9 cellular contexts compared by ENCODE assay signal in the genomic region with DNA sequence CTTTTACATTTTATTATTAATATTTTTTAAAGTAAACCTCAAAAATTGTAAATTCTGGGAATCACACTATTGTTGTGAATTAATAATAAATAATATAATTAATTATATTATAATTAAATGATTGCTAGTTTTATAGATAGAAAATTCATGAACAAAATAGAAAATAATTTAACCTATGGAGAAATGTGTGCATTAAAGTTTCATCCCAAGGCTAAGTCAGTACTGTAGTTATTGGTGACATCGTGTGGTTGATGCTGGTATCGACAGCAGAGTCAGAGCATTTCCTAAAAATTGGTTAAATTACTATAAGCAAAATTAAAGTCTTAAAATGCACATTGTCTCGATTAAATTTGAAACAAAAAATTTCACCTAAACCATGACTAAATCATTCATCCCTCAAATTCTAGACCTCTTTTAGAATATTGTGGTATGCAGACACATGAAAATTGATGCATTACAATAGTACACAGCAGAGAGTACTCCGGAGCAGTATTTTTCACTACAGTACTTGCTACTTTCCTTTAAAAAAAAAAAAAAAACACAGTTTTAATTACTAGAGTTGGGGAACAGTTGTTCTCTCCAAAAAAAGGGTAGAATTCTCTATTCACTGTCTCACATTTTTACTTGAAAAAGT.
DNase-seq lines count a peak whose midpoint lies in the region; ATAC-seq and TF ChIP-seq lines count a peak whose summit lies in the region.
"Had no signal": no experiment of that assay in that cellular context is flagged by ENCODE, and none has a peak within 500 bp of the region (broad histone marks: within the 10 kb centered on the region; RNA-seq: fewer than 3 reads in every experiment).

No MANE protein-coding gene starts in this region.

- H3K9me3 Mint-ChIP-seq in endodermal cell, result no peaks in the 10 kb centered on the region
- H3K9me3 Mint-ChIP-seq: IgD-negative memory B cell had no signal

- no peaks in the 10 kb centered on the region for H3K79me2 ChIP-seq in OCI-LY7 (ENCODE audit: insufficient read depth, low read depth, low read length)

- intact Hi-C loops in OCI-LY7 (cut with micrococcal nuclease; ENCODE audit: unreplicated experiment), result loop anchor here (5.0 kb wide), 1 partner anchor 1369 kb away; no protein-coding TSS in a partner anchor

- no peak overlapping the region for H3K9ac ChIP-seq in endodermal cell (ENCODE audit: extremely low read depth, low read length, poor library complexity, severe bottlenecking)

- peak; percentile 18 for DNase-seq in AG08396 (ENCODE audit: low spot score)
- peak; percentile 29 for DNase-seq in OCI-LY7 (ENCODE audit: low spot score)
- DNase-seq in endodermal cell, result peak; percentile 68
- peak; percentile 6 for DNase-seq in non-pigmented ciliary epithelial cell (ENCODE audit: low read depth)
- DNase-seq in effector memory CD4-positive, alpha-beta T cell, result no peak
- DNase-seq in activated effector memory CD4-positive, alpha-beta T cell treated with Interleukin-2 at 50 U/mL for 16 hours, result no peak

- no peaks in the 10 kb centered on the region for H3K9me2 ChIP-seq in OCI-LY7 (ENCODE audit: insufficient read depth, low read length)

- H3K27me3 Mint-ChIP-seq in endodermal cell (ENCODE audit: insufficient read depth), result no peaks in the 10 kb centered on the region

- no peak overlapping the region for H3K27ac ChIP-seq in OCI-LY7 (ENCODE audit: low read depth, low read length, poor library complexity, severe bottlenecking)
- H3K27ac ChIP-seq in endodermal cell (ENCODE audit: low read depth, low read length), result no peak overlapping the region
- H3K27ac ChIP-seq in effector memory CD4-positive, alpha-beta T cell (ENCODE audit: insufficient read depth, low read length, poor library complexity, severe bottlenecking), result no peak overlapping the region

- no peak overlapping the region for H3K4me3 ChIP-seq in OCI-LY7 (ENCODE audit: low read depth, low read length, poor library complexity, severe bottlenecking)
- H3K4me3 ChIP-seq in endodermal cell (ENCODE audit: low read length), result no peak overlapping the region
- no peak overlapping the region for H3K4me3 ChIP-seq in effector memory CD4-positive, alpha-beta T cell (ENCODE audit: insufficient read depth, low read depth, low read length, poor library complexity, severe bottlenecking)

- H3K27ac Mint-ChIP-seq in endodermal cell, result no peak overlapping the region
- H3K27ac Mint-ChIP-seq: IgD-negative memory B cell had no signal

- no peak overlapping the region for H3K4me3 Mint-ChIP-seq in endodermal cell
- H3K4me3 Mint-ChIP-seq: IgD-negative memory B cell had no signal

- peaks cover 22% of the 10 kb centered on the region for H3K4me1 Mint-ChIP-seq in endodermal cell
- H3K4me1 Mint-ChIP-seq: IgD-negative memory B cell had no signal

- CTCF ChIA-PET in OCI-LY7 (lab: Charles Lee; ENCODE audit: unreplicated experiment), result no interaction called here

- POLR2A ChIA-PET in OCI-LY7 (lab: Charles Lee), result no interaction called here

- H3K36me3 Mint-ChIP-seq in endodermal cell (ENCODE audit: low read depth), result no peaks in the 10 kb centered on the region
- H3K36me3 Mint-ChIP-seq: IgD-negative memory B cell had no signal

- H3K27me3 ChIP-seq in endodermal cell (ENCODE audit: control insufficient read depth, insufficient read depth, low read length, poor library complexity, severe bottlenecking), result no peaks in the 10 kb centered on the region
- no peaks in the 10 kb centered on the region for H3K27me3 ChIP-seq in effector memory CD4-positive, alpha-beta T cell (replicated peaks; ENCODE audit: control insufficient read depth, insufficient read depth, low read length, poor library complexity, severe bottlenecking)

- H3K4me2 ChIP-seq in OCI-LY7 (ENCODE audit: low read length), result no peak overlapping the region

- peak; percentile 83 for ATAC-seq in HG02870 (IDR thresholded peaks at IDR 0.05; ENCODE audit: unreplicated experiment)

- H2AFZ ChIP-seq in OCI-LY7 (ENCODE audit: low read length), result no peak overlapping the region

- H3K4me1 ChIP-seq in OCI-LY7 (ENCODE audit: insufficient read depth, low read length, poor library complexity, severe bottlenecking) (no peaks in the 10 kb centered on the region), endodermal cell (ENCODE audit: control insufficient read depth, insufficient read depth, low read length) (no peaks in the 10 kb centered on the region)
- no peaks in the 10 kb centered on the region for H3K4me1 ChIP-seq in effector memory CD4-positive, alpha-beta T cell (ENCODE audit: control insufficient read depth, insufficient read depth, low read length, poor library complexity, severe bottlenecking)

- WGBS in endodermal cell (ENCODE audit: insufficient coverage in 1 of 2, insufficient read length in 1 of 2), 2 experiments, result 21% methylated on average over 4 of the region's 4 CpGs; no CpG with 5 or more reads in 1 of the 2 experiments

- BruUV-seq in OCI-LY7 (replicated peaks; lab: Mats Ljungman, UMichigan), result no TSS peak

- TF ChIP-seq CTCF in GM12873 (IDR thresholded peaks at IDR 0.05; ENCODE audit: insufficient read depth, low read depth, low read length, missing control alignments) (peak; percentile 70), OCI-LY7 (conservative IDR thresholded peaks at IDR 0.05; ENCODE audit: low read length) (peak; percentile 86), endodermal cell (conservative IDR thresholded peaks at IDR 0.05) (peak; percentile 89)

- H3K36me3 ChIP-seq in OCI-LY7 (ENCODE audit: insufficient read depth, low read length), result no peaks in the 10 kb centered on the region
- no peaks in the 10 kb centered on the region for H3K36me3 ChIP-seq in endodermal cell (ENCODE audit: control insufficient read depth, insufficient read depth, low read length)
- no peaks in the 10 kb centered on the region for H3K36me3 ChIP-seq in effector memory CD4-positive, alpha-beta T cell (ENCODE audit: control insufficient read depth, insufficient read depth, low read length)

- H4K20me1 ChIP-seq in OCI-LY7 (ENCODE audit: insufficient read depth, low read length), result no peaks in the 10 kb centered on the region

- H3K9me3 ChIP-seq in OCI-LY7 (ENCODE audit: low read length) (no peaks in the 10 kb centered on the region), endodermal cell (ENCODE audit: control insufficient read depth, low read length) (no peaks in the 10 kb centered on the region)
- H3K9me3 ChIP-seq in effector memory CD4-positive, alpha-beta T cell (ENCODE audit: control insufficient read depth, low read length), result no peaks in the 10 kb centered on the region

Comparison
In these comparisons a context has a peak if more than half of its experiments do, and no peak if none do; other contexts are left out.
1. DNase-seq: peak in AG08396 (single experiment), OCI-LY7 (single experiment), endodermal cell (single experiment) and non-pigmented ciliary epithelial cell (single experiment); none in effector memory CD4-positive, alpha-beta T cell (0 of 3) and activated effector memory CD4-positive, alpha-beta T cell treated with Interleukin-2 at 50 U/mL for 16 hours (single experiment).
2. Peak in every context shown above with its lines, with median percentiles within 50 percentile points of each other: CTCF ChIP-seq.